In the genomic region with DNA sequence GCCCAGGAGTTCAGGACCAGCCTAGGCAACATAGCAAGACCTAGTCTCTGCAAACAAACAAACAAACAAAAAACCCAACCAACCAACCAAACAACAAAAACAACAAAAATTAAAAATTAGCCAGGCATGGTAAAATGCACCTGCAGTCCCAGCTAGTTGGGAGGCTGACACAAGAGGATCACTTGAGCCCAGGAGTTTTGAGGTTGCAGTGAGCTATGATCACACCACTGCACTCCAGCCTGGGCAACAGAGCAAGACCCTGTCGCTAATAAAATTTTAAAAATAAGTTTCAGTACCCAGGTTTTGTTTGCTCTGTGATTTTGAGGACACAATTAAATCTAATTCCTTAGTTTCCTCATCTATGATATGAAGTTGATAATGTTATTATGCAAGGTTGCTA, we compare ENCODE assay signal across 26 cellular contexts.
DNase-seq lines count a peak whose midpoint lies in the region; ATAC-seq and TF ChIP-seq lines count a peak whose summit lies in the region.
"Had no signal": no experiment of that assay in that cellular context is flagged by ENCODE, and none has a peak within 500 bp of the region (broad histone marks: within the 10 kb centered on the region; RNA-seq: fewer than 3 reads in every experiment).

No MANE protein-coding gene starts in this region.

- H3K36me3 ChIP-seq in A673 (ENCODE audit: insufficient read depth, low read length, poor library complexity, severe bottlenecking) (peaks cover 4% of the 10 kb centered on the region), OCI-LY1 (ENCODE audit: insufficient read depth, low read length) (peaks cover 12% of the 10 kb centered on the region)
- H3K36me3 ChIP-seq: HAP-1 had no signal

- no peaks in the 10 kb centered on the region for H3K9me2 ChIP-seq in OCI-LY1 (ENCODE audit: low read depth, low read length)

- peaks cover 19 to 34% of the 10 kb centered on the region in 2 donors for H3K36me3 Mint-ChIP-seq in stimulated activated naive B cell treated with anti-CD40 and anti-IgM and Interleukin-4, amounts not matched to agents 10 μg/mL and 1 μg/mL and 100 μg/mL, for 72 hours
- H3K36me3 Mint-ChIP-seq in type B pancreatic cell, result peaks cover 14% of the 10 kb centered on the region

- H3K27ac ChIP-seq in A673 (ENCODE audit: low read depth, low read length, poor library complexity, severe bottlenecking), result peak overlapping the region; percentile 70
- peak overlapping the region; percentile 97 for H3K27ac ChIP-seq in OCI-LY1 (ENCODE audit: low read depth, low read length, poor library complexity, severe bottlenecking)
- H3K27ac ChIP-seq in caudate nucleus (ENCODE audit: low read depth, low read length), result peak overlapping the region; percentile 9
- H3K27ac ChIP-seq: BLaER1 treated with 17β-estradiol and CSF1 and Interleukin-3, amounts not matched to agents 10 nM and 100 nM; RWPE1 had no signal

- BruUV-seq in A673 (replicated peaks; lab: Mats Ljungman, UMichigan), result no TSS peak

- no peak for TF ChIP-seq CTCF in A673 (conservative IDR thresholded peaks at IDR 0.05; ENCODE audit: low read depth, low read length)
- no peak for TF ChIP-seq CTCF in OCI-LY1 (IDR thresholded peaks at IDR 0.05; ENCODE audit: low read length)
- no peak for TF ChIP-seq CTCF in type B pancreatic cell (conservative IDR thresholded peaks at IDR 0.05)

- DNase-seq in A673 (ENCODE audit: low spot score) (no peak), caudate nucleus (lab: John Stamatoyannopoulos, UW) (no peak), type B pancreatic cell (ENCODE audit: extremely low spot score, unreplicated experiment) (no peak), foreskin melanocyte (no peak)
- DNase-seq in stimulated activated naive B cell treated with anti-CD40 and anti-IgM and Interleukin-4, amounts not matched to agents 10 μg/mL and 1 μg/mL and 100 μg/mL, for 72 hours, result no peak
- DNase-seq in activated CD4-positive, alpha-beta T cell treated with anti-CD3 and anti-CD28 coated beads for 48 hours, result no peak
- DNase-seq: 8988T; Caco-2; CD4-positive, alpha-beta T cell; EL; GDM1; GOT3; KG1; MM.1S; NCI-H1417 treated with DMSO at 0.1 percent for 48 hours; NCI-H1694 treated with DMSO at 0.1 percent for 48 hours; NCI-H2081; NCI-H2227 treated with DMSO at 0.1 percent for 48 hours; NCI-H526 treated with DMSO at 0.1 percent for 48 hours; SHP77 had no signal

- POLR2A ChIA-PET in A673 (lab: Charles Lee; ENCODE audit: low non-redundant PET), result no interaction called here

- CTCF ChIA-PET in A673 (lab: Charles Lee), result no interaction called here

- peaks cover 36% of the 10 kb centered on the region for H3K4me1 ChIP-seq in A673 (ENCODE audit: insufficient read depth, low read length, poor library complexity, severe bottlenecking)
- peaks cover 100% of the 10 kb centered on the region for H3K4me1 ChIP-seq in OCI-LY1 (ENCODE audit: insufficient read depth, low read length, severe bottlenecking)

- no peak overlapping the region for H2AFZ ChIP-seq in OCI-LY1 (ENCODE audit: low read length)

- H4K20me1 ChIP-seq in OCI-LY1 (ENCODE audit: insufficient read depth, low read length), result no peaks in the 10 kb centered on the region

- intact Hi-C loops in A673 (cut with micrococcal nuclease; ENCODE audit: unreplicated experiment), result no loop called here

- H3K27me3 Mint-ChIP-seq in stimulated activated naive B cell treated with anti-CD40 and anti-IgM and Interleukin-4, amounts not matched to agents 10 μg/mL and 1 μg/mL and 100 μg/mL, for 72 hours, result no peaks in the 10 kb centered on the region
- no peaks in the 10 kb centered on the region for H3K27me3 Mint-ChIP-seq in type B pancreatic cell
- H3K27me3 Mint-ChIP-seq: CD4-positive, alpha-beta T cell had no signal

- 0 out of 2 replicates have a peak, but pooled peaks cover 4% of the 10 kb centered on the region for H3F3A ChIP-seq in OCI-LY1 (ENCODE audit: insufficient read depth, low read length)

- H3K27me3 ChIP-seq in A673 (replicated peaks; ENCODE audit: insufficient read depth, low read depth, low read length, poor library complexity) (no peaks in the 10 kb centered on the region), OCI-LY1 (ENCODE audit: insufficient read depth, low read length) (no peaks in the 10 kb centered on the region)
- H3K27me3 ChIP-seq: BLaER1 treated with 17β-estradiol and CSF1 and Interleukin-3, amounts not matched to agents 10 nM and 100 nM had no signal

- peaks cover 27 to 47% of the 10 kb centered on the region in 2 donors for H3K4me1 Mint-ChIP-seq in stimulated activated naive B cell treated with anti-CD40 and anti-IgM and Interleukin-4, amounts not matched to agents 10 μg/mL and 1 μg/mL and 100 μg/mL, for 72 hours
- H3K4me1 Mint-ChIP-seq in type B pancreatic cell (ENCODE audit: unreplicated experiment), result peaks cover 40% of the 10 kb centered on the region

- H3K9me3 Mint-ChIP-seq in stimulated activated naive B cell treated with anti-CD40 and anti-IgM and Interleukin-4, amounts not matched to agents 10 μg/mL and 1 μg/mL and 100 μg/mL, for 72 hours, result peaks cover 0 to 2% of the 10 kb centered on the region in 2 donors
- no peaks in the 10 kb centered on the region for H3K9me3 Mint-ChIP-seq in type B pancreatic cell
- H3K9me3 Mint-ChIP-seq: CD4-positive, alpha-beta T cell had no signal

- H3K9ac ChIP-seq in OCI-LY1 (ENCODE audit: low read length), result peak overlapping the region; percentile 41; the same call in 1 of the 2 replicates
- H3K9ac ChIP-seq: BLaER1 treated with 17β-estradiol and CSF1 and Interleukin-3, amounts not matched to agents 10 nM and 100 nM had no signal

- H3K4me2 ChIP-seq in OCI-LY1 (ENCODE audit: low read length), result peak overlapping the region; percentile 62; the same call in 1 of the 2 replicates

- peaks cover 70% of the 10 kb centered on the region for H3K79me2 ChIP-seq in OCI-LY1 (ENCODE audit: insufficient read depth, low read length)

- H3K4me3 Mint-ChIP-seq in stimulated activated naive B cell treated with anti-CD40 and anti-IgM and Interleukin-4, amounts not matched to agents 10 μg/mL and 1 μg/mL and 100 μg/mL, for 72 hours, result no peak overlapping the region
- no peak overlapping the region for H3K4me3 Mint-ChIP-seq in type B pancreatic cell
- H3K4me3 Mint-ChIP-seq: CD4-positive, alpha-beta T cell had no signal

- H3K27ac Mint-ChIP-seq in stimulated activated naive B cell treated with anti-CD40 and anti-IgM and Interleukin-4, amounts not matched to agents 10 μg/mL and 1 μg/mL and 100 μg/mL, for 72 hours, result peak overlapping the region; percentile 9
- no peak overlapping the region for H3K27ac Mint-ChIP-seq in type B pancreatic cell

- H3K9me3 ChIP-seq in A673 (ENCODE audit: low read depth, low read length, poor library complexity, severe bottlenecking), result no peaks in the 10 kb centered on the region
- H3K9me3 ChIP-seq in OCI-LY1 (ENCODE audit: low read length), result no peaks in the 10 kb centered on the region
- H3K9me3 ChIP-seq: BLaER1 treated with 17β-estradiol and CSF1 and Interleukin-3, amounts not matched to agents 10 nM and 100 nM; Caco-2; HAP-1 had no signal

- no peak for ATAC-seq in stimulated activated naive B cell treated with anti-CD40 and anti-IgM and Interleukin-4, amounts not matched to agents 10 μg/mL and 1 μg/mL and 100 μg/mL, for 72 hours (replicated peaks)
- ATAC-seq: GM12878, Panc1 had no signal

- H3K4me3 ChIP-seq in A673 (ENCODE audit: low read depth, low read length, poor library complexity, severe bottlenecking), result no peak overlapping the region
- no peak overlapping the region for H3K4me3 ChIP-seq in OCI-LY1 (ENCODE audit: low read depth, low read length, poor library complexity, severe bottlenecking)
- H3K4me3 ChIP-seq: BLaER1 treated with 17β-estradiol and CSF1 and Interleukin-3, amounts not matched to agents 10 nM and 100 nM; GM12878; HAP-1 had no signal

Comparison
In these comparisons a context has a peak if more than half of its experiments do, and no peak if none do; other contexts are left out.
1. H3K27ac ChIP-seq: peak in every context shown above with its lines; median percentile 97 in OCI-LY1; 70 in A673; 9 in caudate nucleus.